Comparison of ENCODE assay signal across 1 cellular context in the genomic region with DNA sequence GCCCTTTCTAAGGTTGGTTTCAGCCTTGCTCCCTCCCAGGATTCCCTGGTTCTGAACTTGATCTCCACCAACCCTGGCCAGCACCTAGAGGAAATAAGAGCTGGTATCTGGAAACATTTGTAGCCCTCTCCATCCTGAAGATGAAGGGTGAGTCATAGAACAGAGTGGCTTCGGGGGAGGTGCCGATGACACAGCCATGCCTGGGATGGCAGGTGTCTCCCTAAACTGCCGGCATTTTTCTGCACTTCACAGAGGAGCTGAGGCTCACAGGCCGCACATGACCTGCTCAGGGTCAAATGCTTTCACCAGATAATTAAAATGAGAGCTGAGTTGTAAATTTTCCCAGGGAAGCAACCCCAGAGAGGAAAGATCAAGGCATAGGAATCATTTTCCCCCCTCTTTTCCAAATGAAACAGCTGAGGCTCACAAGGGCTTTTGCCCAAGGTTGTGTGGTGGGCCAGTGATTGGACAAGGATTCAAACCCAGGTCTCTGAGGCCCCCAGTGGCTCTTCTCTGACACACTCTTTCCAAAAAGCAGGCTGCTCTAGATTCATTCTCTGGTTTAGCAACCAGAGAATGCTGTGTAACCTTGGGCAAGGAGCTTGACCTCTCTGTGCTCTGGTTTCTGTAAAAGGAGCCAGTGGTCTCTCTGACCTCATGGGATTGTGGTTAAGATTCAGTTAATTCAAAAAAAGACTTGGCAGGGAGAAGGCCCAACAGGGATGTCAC.
TF ChIP-seq lines count a peak whose summit lies in the region.

No MANE protein-coding gene starts in this region.

TF ChIP-seq in HEK293, 187 proteins besides CTCF, POLR2A, EP300 and RAD21 (continued from another document):
- TF ChIP-seq, protein P1, sequence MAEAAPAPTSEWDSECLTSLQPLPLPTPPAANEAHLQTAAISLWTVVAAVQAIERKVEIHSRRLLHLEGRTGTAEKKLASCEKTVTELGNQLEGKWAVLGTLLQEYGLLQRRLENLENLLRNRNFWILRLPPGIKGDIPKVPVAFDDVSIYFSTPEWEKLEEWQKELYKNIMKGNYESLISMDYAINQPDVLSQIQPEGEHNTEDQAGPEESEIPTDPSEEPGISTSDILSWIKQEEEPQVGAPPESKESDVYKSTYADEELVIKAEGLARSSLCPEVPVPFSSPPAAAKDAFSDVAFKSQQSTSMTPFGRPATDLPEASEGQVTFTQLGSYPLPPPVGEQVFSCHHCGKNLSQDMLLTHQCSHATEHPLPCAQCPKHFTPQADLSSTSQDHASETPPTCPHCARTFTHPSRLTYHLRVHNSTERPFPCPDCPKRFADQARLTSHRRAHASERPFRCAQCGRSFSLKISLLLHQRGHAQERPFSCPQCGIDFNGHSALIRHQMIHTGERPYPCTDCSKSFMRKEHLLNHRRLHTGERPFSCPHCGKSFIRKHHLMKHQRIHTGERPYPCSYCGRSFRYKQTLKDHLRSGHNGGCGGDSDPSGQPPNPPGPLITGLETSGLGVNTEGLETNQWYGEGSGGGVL (tag by site-specific recombination; IDR thresholded peaks at IDR 0.05): 0 out of 2 replicates have a peak, but pooled peaks have one; percentile 10
- TF ChIP-seq MYNN (tag by site-specific recombination; IDR thresholded peaks at IDR 0.05; ENCODE audit: borderline replicate concordance): no peak
- TF ChIP-seq ZFHX2 (tag by site-specific recombination; conservative IDR thresholded peaks at IDR 0.05): no peak
- TF ChIP-seq, protein P2, sequence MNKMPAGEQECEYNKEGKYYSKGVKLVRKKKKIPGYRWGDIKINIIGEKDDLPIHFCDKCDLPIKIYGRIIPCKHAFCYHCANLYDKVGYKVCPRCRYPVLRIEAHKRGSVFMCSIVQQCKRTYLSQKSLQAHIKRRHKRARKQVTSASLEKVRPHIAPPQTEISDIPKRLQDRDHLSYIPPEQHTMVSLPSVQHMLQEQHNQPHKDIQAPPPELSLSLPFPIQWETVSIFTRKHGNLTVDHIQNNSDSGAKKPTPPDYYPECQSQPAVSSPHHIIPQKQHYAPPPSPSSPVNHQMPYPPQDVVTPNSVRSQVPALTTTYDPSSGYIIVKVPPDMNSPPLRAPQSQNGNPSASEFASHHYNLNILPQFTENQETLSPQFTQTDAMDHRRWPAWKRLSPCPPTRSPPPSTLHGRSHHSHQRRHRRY (tag by site-specific recombination; IDR thresholded peaks at IDR 0.05): no peak
- TF ChIP-seq ZNF366 (tag by site-specific recombination; conservative IDR thresholded peaks at IDR 0.05): peak; percentile 55
- TF ChIP-seq ZNF660 (tag by site-specific recombination; IDR thresholded peaks at IDR 0.05): 0 out of 2 replicates have a peak, but pooled peaks have one; percentile 14
- peak; percentile 51 for TF ChIP-seq ZBTB17 (tag by site-specific recombination; IDR thresholded peaks at IDR 0.05)
- no peak for TF ChIP-seq ZNF548 (tag by site-specific recombination; IDR thresholded peaks at IDR 0.05)
- TF ChIP-seq, protein P3, sequence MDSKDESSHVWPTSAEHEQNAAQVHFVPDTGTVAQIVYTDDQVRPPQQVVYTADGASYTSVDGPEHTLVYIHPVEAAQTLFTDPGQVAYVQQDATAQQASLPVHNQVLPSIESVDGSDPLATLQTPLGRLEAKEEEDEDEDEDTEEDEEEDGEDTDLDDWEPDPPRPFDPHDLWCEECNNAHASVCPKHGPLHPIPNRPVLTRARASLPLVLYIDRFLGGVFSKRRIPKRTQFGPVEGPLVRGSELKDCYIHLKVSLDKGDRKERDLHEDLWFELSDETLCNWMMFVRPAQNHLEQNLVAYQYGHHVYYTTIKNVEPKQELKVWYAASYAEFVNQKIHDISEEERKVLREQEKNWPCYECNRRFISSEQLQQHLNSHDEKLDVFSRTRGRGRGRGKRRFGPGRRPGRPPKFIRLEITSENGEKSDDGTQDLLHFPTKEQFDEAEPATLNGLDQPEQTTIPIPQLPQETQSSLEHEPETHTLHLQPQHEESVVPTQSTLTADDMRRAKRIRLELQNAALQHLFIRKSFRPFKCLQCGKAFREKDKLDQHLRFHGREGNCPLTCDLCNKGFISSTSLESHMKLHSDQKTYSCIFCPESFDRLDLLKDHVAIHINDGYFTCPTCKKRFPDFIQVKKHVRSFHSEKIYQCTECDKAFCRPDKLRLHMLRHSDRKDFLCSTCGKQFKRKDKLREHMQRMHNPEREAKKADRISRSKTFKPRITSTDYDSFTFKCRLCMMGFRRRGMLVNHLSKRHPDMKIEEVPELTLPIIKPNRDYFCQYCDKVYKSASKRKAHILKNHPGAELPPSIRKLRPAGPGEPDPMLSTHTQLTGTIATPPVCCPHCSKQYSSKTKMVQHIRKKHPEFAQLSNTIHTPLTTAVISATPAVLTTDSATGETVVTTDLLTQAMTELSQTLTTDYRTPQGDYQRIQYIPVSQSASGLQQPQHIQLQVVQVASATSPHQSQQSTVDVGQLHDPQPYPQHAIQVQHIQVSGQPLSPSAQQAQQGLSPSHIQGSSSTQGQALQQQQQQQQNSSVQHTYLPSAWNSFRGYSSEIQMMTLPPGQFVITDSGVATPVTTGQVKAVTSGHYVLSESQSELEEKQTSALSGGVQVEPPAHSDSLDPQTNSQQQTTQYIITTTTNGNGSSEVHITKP (tag by site-specific recombination; IDR thresholded peaks at IDR 0.05): peak; percentile 72
- no peak for TF ChIP-seq ZNF138 (tag by site-specific recombination; IDR thresholded peaks at IDR 0.05; ENCODE audit: borderline replicate concordance)
